In genomic region chr14:50233335-50234250, GRCh38 we compare ENCODE assay signal across 11 cellular contexts. TPM values are rescaled to one million over a fixed set of nuclear protein-coding genes. Genes with fewer than 3 reads are reported as not detected.
DNase-seq lines count a peak whose midpoint lies in the region; ATAC-seq and TF ChIP-seq lines count a peak whose summit lies in the region.
"Had no signal": no experiment of that assay in that cellular context is flagged by ENCODE, and none has a peak within 500 bp of the region (broad histone marks: within the 10 kb centered on the region; RNA-seq: fewer than 3 reads in every experiment).

No MANE protein-coding gene starts in this region.

- in situ Hi-C loops in G401 (cut with HindIII; ENCODE audit: low sequenced_read_pairs): no loop called here

- H3K27ac Mint-ChIP-seq in T-helper 17 cell: peak overlapping the region; percentile 89
- H3K27ac Mint-ChIP-seq in immature natural killer cell: peak overlapping the region in 1 of 6 donors; percentile 6

- H3K27me3 Mint-ChIP-seq in T-helper 17 cell (no peaks in the 10 kb centered on the region), immature natural killer cell (ENCODE audit: low read depth in 3 of 3) (peaks cover 4 to 8% (median 5%) of the 10 kb centered on the region in 3 donors)

- H3K4me3 Mint-ChIP-seq in T-helper 17 cell (peak overlapping the region; percentile 84), immature natural killer cell (peak overlapping the region in 1 of 5 donors; percentile 30)

- ATAC-seq in T-helper 17 cell: no peak
- no peak for ATAC-seq in GM21786 (IDR thresholded peaks at IDR 0.05; ENCODE audit: unreplicated experiment)

- no peaks in the 10 kb centered on the region for H3K9me3 Mint-ChIP-seq in immature natural killer cell

- no peaks in the 10 kb centered on the region for H3K36me3 Mint-ChIP-seq in T-helper 17 cell (ENCODE audit: low read depth)
- peaks cover 0 to 2% (median 0%) of the 10 kb centered on the region in 3 donors for H3K36me3 Mint-ChIP-seq in immature natural killer cell

- H3K9me3 ChIP-seq in T-helper 17 cell (ENCODE audit: control insufficient read depth, low read length, poor library complexity, severe bottlenecking): no peaks in the 10 kb centered on the region
- H3K9me3 ChIP-seq: adrenal gland had no signal

- H3K4me1 Mint-ChIP-seq in T-helper 17 cell (peaks cover 16% of the 10 kb centered on the region), immature natural killer cell (peaks cover 26 to 31% of the 10 kb centered on the region in 2 donors)

- TF ChIP-seq CTCF in C4-2B (conservative IDR thresholded peaks at IDR 0.05): no peak

- peak overlapping the region; percentile 63 for H3K27ac ChIP-seq in C4-2B

- peak; percentile 37 for DNase-seq in G401 (ENCODE audit: low spot score)
- no peak for DNase-seq in T-helper 17 cell
- DNase-seq in fibroblast of peridontal ligament (ENCODE audit: extremely low read depth): peak; percentile 24
- no peak for DNase-seq in NCI-H774 (lab: John Stamatoyannopoulos, UW)
- DNase-seq in immature natural killer cell: no peak
- no peak for DNase-seq in midbrain (lab: John Stamatoyannopoulos, UW)
- DNase-seq: adrenal gland, islet precursor cell, SW 1271 had no signal

RNA-seq across cellular contexts. Expression of gene SOS2, which starts 2.2 kb away (rescaled TPM):
- total RNA-seq in G401 (2014; rRNA removed; shearing (Covaris generic)): 7.9 and 20.0 TPM in 2 replicates
- total RNA-seq in T-helper 17 cell: 10 to 100 TPM; 33.8 to 40.3 TPM
- polyA plus RNA-seq in immature natural killer cell: 10 to 100 TPM; 13.8 to 15.5 (median 14.3) TPM

Comparison
In these comparisons a context has a peak if more than half of its experiments do, and no peak if none do; other contexts are left out.
1. DNase-seq: peak in G401 (single experiment) and fibroblast of peridontal ligament (single experiment); none in T-helper 17 cell (0 of 3), NCI-H774 (single experiment), immature natural killer cell (0 of 3) and midbrain (single experiment).